ENCODE assay signal across 8 cellular contexts in the genomic region with DNA sequence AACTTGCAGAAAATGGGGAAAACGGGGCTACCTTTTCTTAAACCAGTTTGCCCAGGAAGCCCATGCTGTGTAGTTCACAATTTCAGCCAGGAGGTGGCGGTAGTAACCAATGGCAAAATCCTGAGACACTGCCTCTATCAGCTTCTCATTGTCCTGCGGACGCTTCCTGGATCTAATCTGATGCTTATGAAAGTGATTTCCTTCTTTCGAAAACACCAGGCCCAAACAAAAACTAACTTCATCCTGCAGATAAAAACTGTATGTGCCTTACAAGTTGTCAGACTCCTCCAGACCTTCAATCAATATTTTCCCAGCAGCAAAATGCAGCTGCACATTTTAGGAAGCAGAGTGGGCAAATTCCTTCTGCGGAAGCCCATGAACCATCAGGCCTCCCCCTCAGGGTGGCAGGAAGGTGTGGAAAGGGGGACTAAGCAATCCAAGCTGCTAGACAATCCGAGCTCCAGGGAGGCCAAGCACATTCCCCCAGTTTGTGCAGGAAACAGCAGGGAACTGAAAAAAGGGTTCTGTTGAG.
DNase-seq lines count a peak whose midpoint lies in the region; ATAC-seq lines count a peak whose summit lies in the region.

No MANE protein-coding gene starts in this region.

- peak; percentile 25 for DNase-seq in DMS79 (lab: John Stamatoyannopoulos, UW)
- DNase-seq in NCI-H69 (lab: John Stamatoyannopoulos, UW), result peak; percentile 80
- DNase-seq in activated CD4-positive, alpha-beta T cell treated with anti-CD3 and anti-CD28 coated beads, Interleukin-2, amount 50 U/mL, for 1 hour, result peak; percentile 75
- peak; percentile 64 to 79 for DNase-seq in dermis microvascular lymphatic vessel endothelial cell (ENCODE audit: low read depth in 2 of 2)
- peak; percentile 81 to 84 for DNase-seq in lung microvascular endothelial cell (ENCODE audit: low read depth in 2 of 2)
- peak; percentile 44 for DNase-seq in stimulated activated CD8-positive, alpha-beta memory T cell treated with anti-CD3 and anti-CD28 coated beads, Interleukin-12 subunit alpha, Interleukin-12 subunit beta, amount 100 ng/mL, for 4 hours (ENCODE audit: low read depth)

- ATAC-seq in HG03060 (IDR thresholded peaks at IDR 0.05; ENCODE audit: low read depth, unreplicated experiment) (peak; percentile 44), HG02571 (IDR thresholded peaks at IDR 0.05; ENCODE audit: unreplicated experiment) (no peak)

Comparison
In these comparisons a context has a peak if more than half of its experiments do, and no peak if none do; other contexts are left out.
1. DNase-seq: peak in every context shown above with its lines; median percentile 82 in lung microvascular endothelial cell; 80 in NCI-H69; 75 in activated CD4-positive, alpha-beta T cell treated with anti-CD3 and anti-CD28 coated beads, Interleukin-2, amount 50 U/mL, for 1 hour; 72 in dermis microvascular lymphatic vessel endothelial cell; 44 in stimulated activated CD8-positive, alpha-beta memory T cell treated with anti-CD3 and anti-CD28 coated beads, Interleukin-12 subunit alpha, Interleukin-12 subunit beta, amount 100 ng/mL, for 4 hours; 25 in DMS79.